2 cellular contexts compared by ENCODE assay signal in the genomic region with DNA sequence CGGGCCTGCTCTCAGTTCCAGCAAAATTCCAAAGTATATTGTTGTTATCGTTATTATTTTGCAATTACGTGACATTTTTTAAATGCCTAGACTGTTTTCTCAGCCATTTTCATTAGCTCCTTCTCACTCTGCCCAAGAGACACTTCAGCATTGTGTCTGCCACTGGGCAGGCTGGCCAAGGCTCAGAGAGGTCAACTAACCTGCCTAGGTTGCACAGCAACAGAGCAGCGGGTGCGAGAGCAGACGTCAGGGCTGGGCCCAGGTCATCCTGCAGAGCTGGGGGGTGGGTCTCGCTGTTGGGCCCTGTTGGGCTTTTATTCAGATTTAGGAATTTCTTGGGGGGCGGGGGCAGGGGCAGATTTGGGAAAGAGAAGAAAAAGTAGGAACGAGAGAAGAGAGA.
TF ChIP-seq lines count a peak whose summit lies in the region.

No MANE protein-coding gene starts in this region.

TF ChIP-seq in HEK293, 187 proteins besides CTCF, POLR2A, EP300 and RAD21 (continued from another document):
- no peak for TF ChIP-seq ZNF701 (tag by site-specific recombination; IDR thresholded peaks at IDR 0.05)

TF ChIP-seq in K562, 482 proteins besides CTCF, POLR2A, EP300 and RAD21 (continued from another document):
- TF ChIP-seq, protein P1, sequence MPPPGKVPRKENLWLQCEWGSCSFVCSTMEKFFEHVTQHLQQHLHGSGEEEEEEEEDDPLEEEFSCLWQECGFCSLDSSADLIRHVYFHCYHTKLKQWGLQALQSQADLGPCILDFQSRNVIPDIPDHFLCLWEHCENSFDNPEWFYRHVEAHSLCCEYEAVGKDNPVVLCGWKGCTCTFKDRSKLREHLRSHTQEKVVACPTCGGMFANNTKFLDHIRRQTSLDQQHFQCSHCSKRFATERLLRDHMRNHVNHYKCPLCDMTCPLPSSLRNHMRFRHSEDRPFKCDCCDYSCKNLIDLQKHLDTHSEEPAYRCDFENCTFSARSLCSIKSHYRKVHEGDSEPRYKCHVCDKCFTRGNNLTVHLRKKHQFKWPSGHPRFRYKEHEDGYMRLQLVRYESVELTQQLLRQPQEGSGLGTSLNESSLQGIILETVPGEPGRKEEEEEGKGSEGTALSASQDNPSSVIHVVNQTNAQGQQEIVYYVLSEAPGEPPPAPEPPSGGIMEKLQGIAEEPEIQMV (tag; conservative IDR thresholded peaks at IDR 0.05; ENCODE audit: low read depth) = no peak
- TF ChIP-seq MEF2A (IDR thresholded peaks at IDR 0.05; ENCODE audit: control insufficient read depth, low read depth, low read length) (no peak), STAT5A (IDR thresholded peaks at IDR 0.05; ENCODE audit: borderline replicate concordance, low read length) (no peak), RFX7 (CRISPR knock-in tag; IDR thresholded peaks at IDR 0.05) (no peak), ZFP36 (IDR thresholded peaks at IDR 0.05; ENCODE audit: low read depth, low read length, partially characterized antibody) (peak; percentile 46), MAFF (IDR thresholded peaks at IDR 0.05; ENCODE audit: low read length) (no peak), RAD51 (IDR thresholded peaks at IDR 0.05; ENCODE audit: borderline replicate concordance, low read depth) (no peak), U2AF1 (optimal IDR thresholded peaks at IDR 0.05; ENCODE audit: low read depth, low read length) (no peak), RNF2 (IDR thresholded peaks at IDR 0.05) (no peak), ZNF311 (CRISPR knock-in tag; IDR thresholded peaks at IDR 0.05) (no peak), NONO (IDR thresholded peaks at IDR 0.05; ENCODE audit: low read depth in 2 of 2, low read length in 1 of 2) (no peak), ZNF507 (tag; conservative IDR thresholded peaks at IDR 0.05) (no peak), KDM1A (IDR thresholded peaks at IDR 0.05) (peak in 1 of 2 experiments; percentile 69; a peak in 2 of 4 replicates), TCF7L2 (IDR thresholded peaks at IDR 0.05; ENCODE audit: low read depth, low read length) (no peak), HEY1 (CRISPR knock-in tag; IDR thresholded peaks at IDR 0.05; ENCODE audit: borderline replicate concordance) (no peak), LEF1 (IDR thresholded peaks at IDR 0.05) (no peak), ZNF316 (IDR thresholded peaks at IDR 0.05) (no peak), RBM25 (IDR thresholded peaks at IDR 0.05; ENCODE audit: low read depth, low read length, severe bottlenecking) (peak; percentile 56), ZNF589 (CRISPR knock-in tag; IDR thresholded peaks at IDR 0.05; ENCODE audit: low read depth) (no peak), MCM7 (IDR thresholded peaks at IDR 0.05) (no peak), NUFIP1 (IDR thresholded peaks at IDR 0.05; ENCODE audit: partially characterized antibody) (no peak), NRF1 (conservative IDR thresholded peaks at IDR 0.05 in 1 of 2, IDR thresholded peaks at IDR 0.05 in 1 of 2) (no peak), FIP1L1 (IDR thresholded peaks at IDR 0.05; ENCODE audit: low read depth, low read length, poor library complexity, severe bottlenecking) (no peak)
- TF ChIP-seq, protein P2, sequence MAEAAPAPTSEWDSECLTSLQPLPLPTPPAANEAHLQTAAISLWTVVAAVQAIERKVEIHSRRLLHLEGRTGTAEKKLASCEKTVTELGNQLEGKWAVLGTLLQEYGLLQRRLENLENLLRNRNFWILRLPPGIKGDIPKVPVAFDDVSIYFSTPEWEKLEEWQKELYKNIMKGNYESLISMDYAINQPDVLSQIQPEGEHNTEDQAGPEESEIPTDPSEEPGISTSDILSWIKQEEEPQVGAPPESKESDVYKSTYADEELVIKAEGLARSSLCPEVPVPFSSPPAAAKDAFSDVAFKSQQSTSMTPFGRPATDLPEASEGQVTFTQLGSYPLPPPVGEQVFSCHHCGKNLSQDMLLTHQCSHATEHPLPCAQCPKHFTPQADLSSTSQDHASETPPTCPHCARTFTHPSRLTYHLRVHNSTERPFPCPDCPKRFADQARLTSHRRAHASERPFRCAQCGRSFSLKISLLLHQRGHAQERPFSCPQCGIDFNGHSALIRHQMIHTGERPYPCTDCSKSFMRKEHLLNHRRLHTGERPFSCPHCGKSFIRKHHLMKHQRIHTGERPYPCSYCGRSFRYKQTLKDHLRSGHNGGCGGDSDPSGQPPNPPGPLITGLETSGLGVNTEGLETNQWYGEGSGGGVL (CRISPR knock-in tag; IDR thresholded peaks at IDR 0.05) = no peak
- TF ChIP-seq, protein P3, sequence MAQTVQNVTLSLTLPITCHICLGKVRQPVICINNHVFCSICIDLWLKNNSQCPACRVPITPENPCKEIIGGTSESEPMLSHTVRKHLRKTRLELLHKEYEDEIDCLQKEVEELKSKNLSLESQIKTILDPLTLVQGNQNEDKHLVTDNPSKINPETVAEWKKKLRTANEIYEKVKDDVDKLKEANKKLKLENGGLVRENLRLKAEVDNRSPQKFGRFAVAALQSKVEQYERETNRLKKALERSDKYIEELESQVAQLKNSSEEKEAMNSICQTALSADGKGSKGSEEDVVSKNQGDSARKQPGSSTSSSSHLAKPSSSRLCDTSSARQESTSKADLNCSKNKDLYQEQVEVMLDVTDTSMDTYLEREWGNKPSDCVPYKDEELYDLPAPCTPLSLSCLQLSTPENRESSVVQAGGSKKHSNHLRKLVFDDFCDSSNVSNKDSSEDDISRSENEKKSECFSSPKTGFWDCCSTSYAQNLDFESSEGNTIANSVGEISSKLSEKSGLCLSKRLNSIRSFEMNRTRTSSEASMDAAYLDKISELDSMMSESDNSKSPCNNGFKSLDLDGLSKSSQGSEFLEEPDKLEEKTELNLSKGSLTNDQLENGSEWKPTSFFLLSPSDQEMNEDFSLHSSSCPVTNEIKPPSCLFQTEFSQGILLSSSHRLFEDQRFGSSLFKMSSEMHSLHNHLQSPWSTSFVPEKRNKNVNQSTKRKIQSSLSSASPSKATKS (CRISPR knock-in tag; IDR thresholded peaks at IDR 0.05) = no peak
- TF ChIP-seq, protein P4, sequence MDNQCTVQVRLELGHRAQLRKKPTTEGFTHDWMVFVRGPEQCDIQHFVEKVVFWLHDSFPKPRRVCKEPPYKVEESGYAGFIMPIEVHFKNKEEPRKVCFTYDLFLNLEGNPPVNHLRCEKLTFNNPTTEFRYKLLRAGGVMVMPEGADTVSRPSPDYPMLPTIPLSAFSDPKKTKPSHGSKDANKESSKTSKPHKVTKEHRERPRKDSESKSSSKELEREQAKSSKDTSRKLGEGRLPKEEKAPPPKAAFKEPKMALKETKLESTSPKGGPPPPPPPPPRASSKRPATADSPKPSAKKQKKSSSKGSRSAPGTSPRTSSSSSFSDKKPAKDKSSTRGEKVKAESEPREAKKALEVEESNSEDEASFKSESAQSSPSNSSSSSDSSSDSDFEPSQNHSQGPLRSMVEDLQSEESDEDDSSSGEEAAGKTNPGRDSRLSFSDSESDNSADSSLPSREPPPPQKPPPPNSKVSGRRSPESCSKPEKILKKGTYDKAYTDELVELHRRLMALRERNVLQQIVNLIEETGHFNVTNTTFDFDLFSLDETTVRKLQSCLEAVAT (IDR thresholded peaks at IDR 0.05) = no peak
- TF ChIP-seq, protein P5, sequence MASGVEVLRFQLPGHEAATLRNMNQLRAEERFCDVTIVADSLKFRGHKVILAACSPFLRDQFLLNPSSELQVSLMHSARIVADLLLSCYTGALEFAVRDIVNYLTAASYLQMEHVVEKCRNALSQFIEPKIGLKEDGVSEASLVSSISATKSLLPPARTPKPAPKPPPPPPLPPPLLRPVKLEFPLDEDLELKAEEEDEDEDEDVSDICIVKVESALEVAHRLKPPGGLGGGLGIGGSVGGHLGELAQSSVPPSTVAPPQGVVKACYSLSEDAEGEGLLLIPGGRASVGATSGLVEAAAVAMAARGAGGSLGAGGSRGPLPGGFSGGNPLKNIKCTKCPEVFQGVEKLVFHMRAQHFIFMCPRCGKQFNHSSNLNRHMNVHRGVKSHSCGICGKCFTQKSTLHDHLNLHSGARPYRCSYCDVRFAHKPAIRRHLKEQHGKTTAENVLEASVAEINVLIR (CRISPR knock-in tag; IDR thresholded peaks at IDR 0.05) = no peak
- TF ChIP-seq, protein P6, sequence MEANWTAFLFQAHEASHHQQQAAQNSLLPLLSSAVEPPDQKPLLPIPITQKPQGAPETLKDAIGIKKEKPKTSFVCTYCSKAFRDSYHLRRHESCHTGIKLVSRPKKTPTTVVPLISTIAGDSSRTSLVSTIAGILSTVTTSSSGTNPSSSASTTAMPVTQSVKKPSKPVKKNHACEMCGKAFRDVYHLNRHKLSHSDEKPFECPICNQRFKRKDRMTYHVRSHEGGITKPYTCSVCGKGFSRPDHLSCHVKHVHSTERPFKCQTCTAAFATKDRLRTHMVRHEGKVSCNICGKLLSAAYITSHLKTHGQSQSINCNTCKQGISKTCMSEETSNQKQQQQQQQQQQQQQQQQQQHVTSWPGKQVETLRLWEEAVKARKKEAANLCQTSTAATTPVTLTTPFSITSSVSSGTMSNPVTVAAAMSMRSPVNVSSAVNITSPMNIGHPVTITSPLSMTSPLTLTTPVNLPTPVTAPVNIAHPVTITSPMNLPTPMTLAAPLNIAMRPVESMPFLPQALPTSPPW (CRISPR knock-in tag; IDR thresholded peaks at IDR 0.05) = no peak
- TF ChIP-seq, protein P7, sequence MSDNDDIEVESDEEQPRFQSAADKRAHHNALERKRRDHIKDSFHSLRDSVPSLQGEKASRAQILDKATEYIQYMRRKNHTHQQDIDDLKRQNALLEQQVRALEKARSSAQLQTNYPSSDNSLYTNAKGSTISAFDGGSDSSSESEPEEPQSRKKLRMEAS (CRISPR knock-in tag; IDR thresholded peaks at IDR 0.05) = no peak
- TF ChIP-seq, protein P8, sequence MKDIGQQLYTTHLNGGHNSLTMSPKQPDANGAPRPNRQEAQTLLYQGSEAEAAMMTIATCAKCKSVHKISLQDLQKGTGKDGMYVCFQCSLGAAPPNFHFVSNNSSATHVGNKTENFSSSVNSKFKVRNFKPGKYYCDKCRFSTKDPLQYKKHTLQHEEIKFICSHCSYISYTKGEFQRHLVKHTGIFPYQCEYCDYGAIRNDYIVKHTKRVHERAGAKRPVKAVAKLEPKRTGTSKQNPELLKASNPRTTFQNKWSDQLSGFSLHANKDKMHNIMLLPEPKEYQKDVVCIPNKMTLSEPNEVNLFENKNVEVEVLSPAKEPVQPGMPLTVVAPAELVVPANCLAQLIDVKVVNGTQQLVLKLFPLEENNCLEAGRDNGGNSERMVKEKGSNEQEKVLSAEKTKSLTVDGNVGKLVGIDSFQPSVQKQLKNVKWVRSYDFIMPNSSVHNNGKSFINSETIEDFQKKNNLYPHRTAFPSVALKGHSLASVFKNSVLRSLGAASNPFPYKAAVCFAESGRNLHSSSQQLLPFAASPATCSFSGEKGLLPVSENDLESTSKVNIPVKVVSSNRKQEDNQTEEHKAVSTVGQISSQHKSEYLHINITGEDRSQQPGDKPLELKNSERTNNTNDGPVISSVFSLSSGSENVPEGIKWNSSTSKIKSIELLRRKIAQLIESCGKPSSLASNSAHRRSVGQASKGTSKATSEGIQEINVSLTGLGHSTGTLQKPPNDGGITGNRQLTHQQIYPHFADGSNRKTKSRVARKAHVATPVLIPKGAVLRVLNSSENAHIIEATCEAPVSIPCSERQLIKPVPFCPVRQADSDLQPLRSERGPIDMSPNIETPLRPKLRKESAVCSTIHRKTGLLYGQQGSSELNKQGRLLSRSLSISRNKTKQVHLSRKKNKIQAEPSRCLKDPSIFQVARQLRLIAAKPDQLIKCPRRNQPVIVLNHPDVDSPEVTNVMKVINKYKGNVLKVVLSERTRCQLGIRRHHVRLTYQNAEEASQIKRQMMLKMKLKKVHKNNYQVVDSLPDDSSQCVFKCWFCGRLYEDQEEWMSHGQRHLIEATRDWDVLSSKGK (CRISPR knock-in tag; IDR thresholded peaks at IDR 0.05) = no peak
